1 cellular context compared by ENCODE assay signal in the genomic region with DNA sequence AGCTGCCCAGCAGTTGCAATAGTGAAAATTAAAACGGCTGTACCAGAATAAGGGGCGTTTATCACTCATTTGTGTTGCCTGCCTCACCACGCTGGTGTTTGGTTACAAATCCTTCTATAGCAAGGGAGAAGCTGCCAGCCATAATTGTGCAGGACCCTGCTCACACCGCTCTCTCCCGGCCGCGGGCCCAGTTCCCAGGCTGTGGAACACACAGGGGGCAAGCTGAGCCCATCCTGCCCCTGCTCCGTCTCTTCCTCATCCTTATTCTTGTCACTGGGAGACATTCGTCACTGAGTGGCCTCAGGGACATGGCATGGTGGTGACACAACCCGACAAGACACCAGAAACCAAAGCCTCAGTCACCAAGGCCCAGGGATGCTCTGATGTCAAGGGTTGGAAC.
TF ChIP-seq lines count a peak whose summit lies in the region.

No MANE protein-coding gene starts in this region.

TF ChIP-seq in HepG2, 621 proteins besides CTCF, POLR2A, EP300 and RAD21:
- TF ChIP-seq, protein P1, sequence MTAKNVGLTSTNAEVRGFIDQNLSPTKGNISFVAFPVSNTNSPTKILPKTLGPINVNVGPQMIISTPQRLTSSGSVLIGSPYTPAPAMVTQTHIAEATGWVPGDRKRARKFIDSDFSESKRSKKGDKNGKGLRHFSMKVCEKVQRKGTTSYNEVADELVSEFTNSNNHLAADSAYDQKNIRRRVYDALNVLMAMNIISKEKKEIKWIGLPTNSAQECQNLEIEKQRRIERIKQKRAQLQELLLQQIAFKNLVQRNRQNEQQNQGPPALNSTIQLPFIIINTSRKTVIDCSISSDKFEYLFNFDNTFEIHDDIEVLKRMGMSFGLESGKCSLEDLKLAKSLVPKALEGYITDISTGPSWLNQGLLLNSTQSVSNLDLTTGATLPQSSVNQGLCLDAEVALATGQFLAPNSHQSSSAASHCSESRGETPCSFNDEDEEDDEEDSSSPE (CRISPR knock-in tag; IDR thresholded peaks at IDR 0.05): no peak
- TF ChIP-seq, protein P2, sequence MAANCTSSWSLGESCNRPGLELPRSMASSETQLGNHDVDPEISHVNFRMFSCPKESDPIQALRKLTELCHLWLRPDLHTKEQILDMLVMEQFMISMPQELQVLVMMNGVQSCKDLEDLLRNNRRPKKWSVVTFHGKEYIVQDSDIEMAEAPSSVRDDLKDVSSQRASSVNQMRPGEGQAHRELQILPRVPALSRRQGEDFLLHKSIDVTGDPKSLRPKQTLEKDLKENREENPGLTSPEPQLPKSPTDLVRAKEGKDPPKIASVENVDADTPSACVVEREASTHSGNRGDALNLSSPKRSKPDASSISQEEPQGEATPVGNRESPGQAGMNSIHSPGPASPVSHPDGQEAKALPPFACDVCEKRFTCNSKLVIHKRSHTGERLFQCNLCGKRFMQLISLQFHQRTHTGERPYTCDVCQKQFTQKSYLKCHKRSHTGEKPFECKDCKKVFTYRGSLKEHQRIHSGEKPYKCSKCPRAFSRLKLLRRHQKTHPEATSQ (CRISPR knock-in tag; IDR thresholded peaks at IDR 0.05; ENCODE audit: borderline replicate concordance): no peak
- no peak for TF ChIP-seq AHR (CRISPR knock-in tag; IDR thresholded peaks at IDR 0.05)
- no peak for TF ChIP-seq TRIM24 (CRISPR knock-in tag; IDR thresholded peaks at IDR 0.05)
- TF ChIP-seq, protein P3, sequence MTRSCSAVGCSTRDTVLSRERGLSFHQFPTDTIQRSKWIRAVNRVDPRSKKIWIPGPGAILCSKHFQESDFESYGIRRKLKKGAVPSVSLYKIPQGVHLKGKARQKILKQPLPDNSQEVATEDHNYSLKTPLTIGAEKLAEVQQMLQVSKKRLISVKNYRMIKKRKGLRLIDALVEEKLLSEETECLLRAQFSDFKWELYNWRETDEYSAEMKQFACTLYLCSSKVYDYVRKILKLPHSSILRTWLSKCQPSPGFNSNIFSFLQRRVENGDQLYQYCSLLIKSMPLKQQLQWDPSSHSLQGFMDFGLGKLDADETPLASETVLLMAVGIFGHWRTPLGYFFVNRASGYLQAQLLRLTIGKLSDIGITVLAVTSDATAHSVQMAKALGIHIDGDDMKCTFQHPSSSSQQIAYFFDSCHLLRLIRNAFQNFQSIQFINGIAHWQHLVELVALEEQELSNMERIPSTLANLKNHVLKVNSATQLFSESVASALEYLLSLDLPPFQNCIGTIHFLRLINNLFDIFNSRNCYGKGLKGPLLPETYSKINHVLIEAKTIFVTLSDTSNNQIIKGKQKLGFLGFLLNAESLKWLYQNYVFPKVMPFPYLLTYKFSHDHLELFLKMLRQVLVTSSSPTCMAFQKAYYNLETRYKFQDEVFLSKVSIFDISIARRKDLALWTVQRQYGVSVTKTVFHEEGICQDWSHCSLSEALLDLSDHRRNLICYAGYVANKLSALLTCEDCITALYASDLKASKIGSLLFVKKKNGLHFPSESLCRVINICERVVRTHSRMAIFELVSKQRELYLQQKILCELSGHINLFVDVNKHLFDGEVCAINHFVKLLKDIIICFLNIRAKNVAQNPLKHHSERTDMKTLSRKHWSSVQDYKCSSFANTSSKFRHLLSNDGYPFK (CRISPR knock-in tag; IDR thresholded peaks at IDR 0.05; ENCODE audit: borderline replicate concordance): no peak
- TF ChIP-seq ZXDC (CRISPR knock-in tag; IDR thresholded peaks at IDR 0.05): no peak
- no peak for TF ChIP-seq PAF1 (CRISPR knock-in tag; IDR thresholded peaks at IDR 0.05)
- TF ChIP-seq, protein P4, sequence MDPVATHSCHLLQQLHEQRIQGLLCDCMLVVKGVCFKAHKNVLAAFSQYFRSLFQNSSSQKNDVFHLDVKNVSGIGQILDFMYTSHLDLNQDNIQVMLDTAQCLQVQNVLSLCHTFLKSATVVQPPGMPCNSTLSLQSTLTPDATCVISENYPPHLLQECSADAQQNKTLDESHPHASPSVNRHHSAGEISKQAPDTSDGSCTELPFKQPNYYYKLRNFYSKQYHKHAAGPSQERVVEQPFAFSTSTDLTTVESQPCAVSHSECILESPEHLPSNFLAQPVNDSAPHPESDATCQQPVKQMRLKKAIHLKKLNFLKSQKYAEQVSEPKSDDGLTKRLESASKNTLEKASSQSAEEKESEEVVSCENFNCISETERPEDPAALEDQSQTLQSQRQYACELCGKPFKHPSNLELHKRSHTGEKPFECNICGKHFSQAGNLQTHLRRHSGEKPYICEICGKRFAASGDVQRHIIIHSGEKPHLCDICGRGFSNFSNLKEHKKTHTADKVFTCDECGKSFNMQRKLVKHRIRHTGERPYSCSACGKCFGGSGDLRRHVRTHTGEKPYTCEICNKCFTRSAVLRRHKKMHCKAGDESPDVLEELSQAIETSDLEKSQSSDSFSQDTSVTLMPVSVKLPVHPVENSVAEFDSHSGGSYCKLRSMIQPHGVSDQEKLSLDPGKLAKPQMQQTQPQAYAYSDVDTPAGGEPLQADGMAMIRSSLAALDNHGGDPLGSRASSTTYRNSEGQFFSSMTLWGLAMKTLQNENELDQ (CRISPR knock-in tag; IDR thresholded peaks at IDR 0.05; ENCODE audit: borderline replicate concordance): no peak
- TF ChIP-seq ATRX (CRISPR knock-in tag; IDR thresholded peaks at IDR 0.05; ENCODE audit: borderline replicate concordance): no peak
- no peak for TF ChIP-seq ZBTB7A (CRISPR knock-in tag; IDR thresholded peaks at IDR 0.05)
- TF ChIP-seq, protein P5, sequence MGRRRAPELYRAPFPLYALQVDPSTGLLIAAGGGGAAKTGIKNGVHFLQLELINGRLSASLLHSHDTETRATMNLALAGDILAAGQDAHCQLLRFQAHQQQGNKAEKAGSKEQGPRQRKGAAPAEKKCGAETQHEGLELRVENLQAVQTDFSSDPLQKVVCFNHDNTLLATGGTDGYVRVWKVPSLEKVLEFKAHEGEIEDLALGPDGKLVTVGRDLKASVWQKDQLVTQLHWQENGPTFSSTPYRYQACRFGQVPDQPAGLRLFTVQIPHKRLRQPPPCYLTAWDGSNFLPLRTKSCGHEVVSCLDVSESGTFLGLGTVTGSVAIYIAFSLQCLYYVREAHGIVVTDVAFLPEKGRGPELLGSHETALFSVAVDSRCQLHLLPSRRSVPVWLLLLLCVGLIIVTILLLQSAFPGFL (CRISPR knock-in tag; IDR thresholded peaks at IDR 0.05): no peak
- TF ChIP-seq POGZ (CRISPR knock-in tag; IDR thresholded peaks at IDR 0.05): no peak
- TF ChIP-seq ZFP36L1 (CRISPR knock-in tag; IDR thresholded peaks at IDR 0.05): no peak
